Comparison of ENCODE assay signal across 14 cellular contexts in the genomic region with DNA sequence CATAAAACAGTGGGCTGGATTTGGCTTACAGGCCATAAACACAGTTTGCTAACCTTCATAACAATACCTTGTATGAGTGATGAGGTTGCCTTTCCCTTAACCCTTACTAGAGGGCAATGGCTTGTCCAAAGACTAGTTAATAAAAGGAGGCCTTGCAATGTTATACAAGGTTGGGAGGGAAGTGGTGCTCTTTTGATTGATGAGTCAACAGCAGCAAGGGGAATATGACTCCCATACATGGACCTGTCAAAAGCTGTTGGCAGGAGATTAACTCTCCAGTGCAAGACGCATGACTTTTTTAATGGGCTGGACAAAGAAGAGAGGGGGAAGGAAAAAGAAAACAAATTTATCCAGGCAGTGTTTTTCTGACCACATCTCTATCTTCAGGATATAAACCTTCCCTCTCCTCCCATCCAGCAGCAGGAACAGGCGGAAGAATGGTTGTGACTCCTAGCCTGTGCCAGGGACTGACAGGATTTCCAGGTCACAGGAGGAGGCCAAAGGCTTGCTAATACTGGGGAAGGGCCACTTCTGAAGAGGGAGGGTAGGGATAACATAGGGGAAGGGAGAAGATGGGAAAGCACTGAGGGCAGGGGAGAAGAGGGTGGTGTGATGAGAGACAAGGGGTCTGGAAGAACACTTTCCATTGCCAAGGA. TPM values are rescaled to one million over a fixed set of nuclear protein-coding genes. Genes with fewer than 3 reads are reported as not detected.
DNase-seq lines count a peak whose midpoint lies in the region; ATAC-seq and TF ChIP-seq lines count a peak whose summit lies in the region.
"Had no signal": no experiment of that assay in that cellular context is flagged by ENCODE, and none has a peak within 500 bp of the region (broad histone marks: within the 10 kb centered on the region; RNA-seq: fewer than 3 reads in every experiment).

No MANE protein-coding gene starts in this region.

- H3K27me3 ChIP-seq in H9 (ENCODE audit: insufficient read depth, low read length), result no peaks in the 10 kb centered on the region
- no peaks in the 10 kb centered on the region for H3K27me3 ChIP-seq in vagina
- H3K27me3 ChIP-seq: Peyer's patch had no signal

- H3T11ph ChIP-seq in H9 (ENCODE audit: low read length), result no peak overlapping the region

- no peak overlapping the region for H2AFZ ChIP-seq in H9 (ENCODE audit: low read length)

- POLR2A ChIA-PET in RWPE1 (lab: Yijun Ruan, JAX; ENCODE audit: low non-redundant PET), result no interaction called here

- no peak for TF ChIP-seq POLR2A in vagina (IDR thresholded peaks at IDR 0.05)

- H2BK120ac ChIP-seq in H9 (ENCODE audit: low read depth, low read length, poor library complexity, severe bottlenecking), result no peak overlapping the region

- TF ChIP-seq CTCF in H9 (conservative IDR thresholded peaks at IDR 0.05) (no peak), RWPE1 (conservative IDR thresholded peaks at IDR 0.05; ENCODE audit: low read depth) (no peak), vagina (IDR thresholded peaks at IDR 0.05) (no peak)

- H2BK15ac ChIP-seq in H9 (ENCODE audit: low read depth, low read length), result no peak overlapping the region

- H4K8ac ChIP-seq in H9 (replicated peaks; ENCODE audit: insufficient read length, low read depth, low read length), result no peak overlapping the region

- H3K56ac ChIP-seq in H9 (ENCODE audit: insufficient read length, low read depth, low read length), result no peak overlapping the region

- no peak overlapping the region for H3K23ac ChIP-seq in H9 (ENCODE audit: insufficient read length, low read depth, low read length)

- H2BK20ac ChIP-seq in H9 (ENCODE audit: low read depth, low read length, poor library complexity, severe bottlenecking), result no peak overlapping the region

- peak; percentile 76 for ATAC-seq in esophagus mucosa

- intact Hi-C loops in vagina (cut with DNase I), result no loop called here

- no peak overlapping the region for H2BK12ac ChIP-seq in H9 (ENCODE audit: insufficient read length, low read depth, low read length)

- H3K18ac ChIP-seq in H9 (ENCODE audit: insufficient read length, low read depth, low read length), result peak overlapping the region; percentile 19

- H3K27ac ChIP-seq in H9 (ENCODE audit: insufficient read length, low read depth, low read length) (no peak overlapping the region), RWPE1 (no peak overlapping the region), vagina (no peak overlapping the region)
- H3K27ac ChIP-seq: coronary artery, left ventricle myocardium inferior, Peyer's patch had no signal

- no peaks in the 10 kb centered on the region for H4K20me1 ChIP-seq in H9 (ENCODE audit: control insufficient read depth, insufficient read depth, insufficient read length)

- CTCF ChIA-PET in RWPE1 (lab: Yijun Ruan, JAX), result interaction anchor here (0.6 kb wide), 1 partner anchor 15 kb away, joined by 3 read pairs; no protein-coding TSS in a partner anchor

- H3K27me3 Mint-ChIP-seq in H9 (ENCODE audit: low read depth), result no peaks in the 10 kb centered on the region

- H3K36me3 ChIP-seq in vagina, result no peaks in the 10 kb centered on the region
- H3K36me3 ChIP-seq: left ventricle myocardium inferior, Peyer's patch had no signal

- H3K4ac ChIP-seq in H9 (ENCODE audit: low read depth, low read length), result no peak overlapping the region

- H4K91ac ChIP-seq in H9 (ENCODE audit: insufficient read length, low read depth, low read length), result no peak overlapping the region

- no peaks in the 10 kb centered on the region for H3K9me3 ChIP-seq in H9 (ENCODE audit: control insufficient read depth, low read depth, low read length)
- no peaks in the 10 kb centered on the region for H3K9me3 ChIP-seq in vagina
- H3K9me3 ChIP-seq: left ventricle myocardium inferior, Peyer's patch had no signal

- no peaks in the 10 kb centered on the region for H3K36me3 Mint-ChIP-seq in H9 (ENCODE audit: insufficient read depth in 1 of 3, low read depth in 3 of 3)
- H3K36me3 Mint-ChIP-seq: CD4-positive, alpha-beta memory T cell had no signal

- H3K23me2 ChIP-seq in H9 (ENCODE audit: insufficient read length, low read depth, low read length, poor library complexity, severe bottlenecking), result no peaks in the 10 kb centered on the region

- H3K4me2 ChIP-seq in H9 (ENCODE audit: insufficient read depth, insufficient read length, low read length), result no peak overlapping the region

- no peak overlapping the region for H2BK5ac ChIP-seq in H9 (ENCODE audit: insufficient read length, low read length)

- no peak overlapping the region for H2AK5ac ChIP-seq in H9 (ENCODE audit: insufficient read length, low read length)

- H3K14ac ChIP-seq in H9 (ENCODE audit: insufficient read depth, low read length), result no peak overlapping the region

- H3K4me1 Mint-ChIP-seq in H9, result peaks cover 8% of the 10 kb centered on the region in 2 experiments; a peak in 3 of 4 replicates
- H3K4me1 Mint-ChIP-seq: CD4-positive, alpha-beta memory T cell had no signal

- no peaks in the 10 kb centered on the region for H3K79me1 ChIP-seq in H9 (ENCODE audit: insufficient read depth, low read depth, low read length, poor library complexity, severe bottlenecking)

- H3K4me1 ChIP-seq in H9 (ENCODE audit: insufficient read depth, low read length) (no peaks in the 10 kb centered on the region), vagina (peaks cover 5% of the 10 kb centered on the region)
- H3K4me1 ChIP-seq: left ventricle myocardium inferior, Peyer's patch had no signal

- H3K9me3 Mint-ChIP-seq in H9, result no peaks in the 10 kb centered on the region
- H3K9me3 Mint-ChIP-seq: CD4-positive, alpha-beta memory T cell had no signal

- no peak overlapping the region for H3K9ac ChIP-seq in H9 (ENCODE audit: extremely low read depth, insufficient read length, low read length)

- H3K27ac Mint-ChIP-seq in H9, result 0 out of 7 replicates have a peak overlapping the region, but pooled peaks of 1 of the 3 experiments have one; percentile 3

- H3K4me3 Mint-ChIP-seq in H9, result no peak overlapping the region
- H3K4me3 Mint-ChIP-seq: CD4-positive, alpha-beta memory T cell had no signal

- DNase-seq in H9 (no peak), RWPE1 (ENCODE audit: low spot score) (peak; percentile 36), renal cortical epithelial cell (ENCODE audit: low read depth) (peak; percentile 87), vagina (ENCODE audit: extremely low spot score in 2 of 2) (no peak)
- DNase-seq in activated naive CD4-positive, alpha-beta T cell treated with Interleukin-2 at 50 U/mL for 16 hours, result no peak
- DNase-seq in activated T-cell treated with anti-CD3 and anti-CD28 coated beads, Interleukin-2, amount 50 U/mL, for 48 hours, result no peak
- DNase-seq: activated naive CD4-positive, alpha-beta T cell treated with anti-CD3 and anti-CD28 coated beads, Interleukin-2, amount 50 U/mL, for 16 hours; CD4-positive, alpha-beta memory T cell; left ventricle myocardium inferior; NCI-H345; Peyer's patch; stimulated activated CD4-positive, alpha-beta T cell treated with anti-CD3 and anti-CD28 coated beads, Interleukin-12 subunit alpha, Interleukin-12 subunit beta, amount 100 ng/mL, for 4 hours had no signal

- H3K4me3 ChIP-seq in vagina, result no peak overlapping the region
- H3K4me3 ChIP-seq: coronary artery, left ventricle myocardium inferior, Peyer's patch had no signal

- no CpG with 5 or more reads among the region's 2 CpGs for WGBS in H9 (ENCODE audit: extremely low coverage, insufficient read length, low lambda C conversion rate)

- no peak overlapping the region for H4K5ac ChIP-seq in H9 (ENCODE audit: insufficient read length, low read depth, low read length)

- no peaks in the 10 kb centered on the region; the same call in 1 of the 2 replicates for H3K79me2 ChIP-seq in H9 (ENCODE audit: insufficient read depth, low read length)

RNA-seq across cellular contexts. Expression of gene ARL14, which starts 35.2 kb away (rescaled TPM):
- total RNA-seq in H9 (2021) (not detected in 2 replicates), esophagus mucosa (0.32 TPM), renal cortical epithelial cell (0.35 and 0.87 TPM in 2 replicates), vagina (not detected)
- total RNA-seq: CD4-positive, alpha-beta memory T cell; left ventricle myocardium inferior had no signal

Comparison
In these comparisons a context has a peak if more than half of its experiments do, and no peak if none do; other contexts are left out.
1. DNase-seq: peak in RWPE1 (single experiment) and renal cortical epithelial cell (single experiment); none in H9 (single experiment), activated naive CD4-positive, alpha-beta T cell treated with Interleukin-2 at 50 U/mL for 16 hours (single experiment), activated T-cell treated with anti-CD3 and anti-CD28 coated beads, Interleukin-2, amount 50 U/mL, for 48 hours (0 of 2) and vagina (0 of 2).